In the genomic region with DNA sequence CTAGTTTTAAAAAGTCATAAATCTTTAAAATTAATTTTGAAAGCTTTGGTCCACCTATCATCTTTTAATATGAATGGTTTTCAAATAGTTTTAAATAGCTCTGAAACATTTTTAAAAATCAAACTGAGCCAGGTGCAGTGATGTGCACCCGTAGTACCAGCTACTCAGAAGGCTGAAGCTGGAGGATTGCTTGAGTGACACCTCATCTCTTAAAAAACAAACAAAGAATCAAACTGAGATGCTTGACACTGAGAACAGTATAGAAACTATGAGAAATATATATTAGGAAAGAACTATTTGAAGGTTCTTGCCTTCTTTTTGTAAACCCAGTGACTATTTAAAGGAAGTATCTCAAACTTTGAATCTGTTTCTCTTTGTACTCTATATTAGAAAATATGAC, we compare ENCODE assay signal across 23 cellular contexts.
"Had no signal": no experiment of that assay in that cellular context is flagged by ENCODE, and none has a peak within 500 bp of the region (broad histone marks: within the 10 kb centered on the region; RNA-seq: fewer than 3 reads in every experiment).

No MANE protein-coding gene starts in this region.

- ATAC-seq: heart right ventricle; stimulated activated effector memory CD8-positive, alpha-beta T cell treated with anti-CD3 and anti-CD28 coated beads, Interleukin-12 subunit alpha, Interleukin-12 subunit beta, amount 100 ng/mL, for 72 hours had no signal

- DNase-seq: activated CD4-positive, alpha-beta memory T cell treated with anti-CD3 and anti-CD28 coated beads, Interleukin-2, amount 10 ng/mL, durations not matched to agents 7 days and 5 days; activated CD4-positive, alpha-beta T cell treated with anti-CD3 and anti-CD28 coated beads, Interleukin-2, amount 10 ng/mL, durations not matched to agents 24 days and 14 days; activated CD8-positive, alpha-beta memory T cell treated with anti-CD3 and anti-CD28 coated beads, Interleukin-2, amount 50 U/mL, for 48 hours; activated gamma-delta T cell; activated naive CD4-positive, alpha-beta T cell treated with anti-CD3 and anti-CD28 coated beads, Interleukin-2, amount 10 ng/mL, durations not matched to agents 7 days and 5 days; activated naive CD8-positive, alpha-beta T cell treated with anti-CD3 and anti-CD28 coated beads, Interleukin-2, amount 10 ng/mL, durations not matched to agents 7 days and 5 days; activated T-cell treated with anti-CD3 and anti-CD28 coated beads, Interleukin-2, amount 50 U/mL, for 24 hours; cerebellar nuclear complex; colonic mucosa; effector CD8-positive, alpha-beta T cell; esophagus squamous epithelium; foreskin melanocyte; heart right ventricle; naive B cell; nephron progenitor cell; ovary; retina; sigmoid colon; small intestine; stimulated activated CD4-positive, alpha-beta T cell treated with anti-CD3 and anti-CD28 coated beads, Interleukin-4, amount 100 ng/mL, for 24 hours; substantia nigra; uterus had no signal
